ENCODE assay signal across 1 cellular context in genomic region chr6:37816599-37817375, GRCh38.
TF ChIP-seq lines count a peak whose summit lies in the region.

No MANE protein-coding gene starts in this region.

TF ChIP-seq in K562, 482 proteins besides CTCF, POLR2A, EP300 and RAD21 (continued from another document):
- TF ChIP-seq PBX2 (CRISPR knock-in tag; IDR thresholded peaks at IDR 0.05; ENCODE audit: low read depth) (no peak), PBX2 (tag; conservative IDR thresholded peaks at IDR 0.05; ENCODE audit: low read depth) (no peak), ADNP (tag; IDR thresholded peaks at IDR 0.05) (no peak), GTF2E2 (tag; IDR thresholded peaks at IDR 0.05) (no peak), TAL1 (IDR thresholded peaks at IDR 0.05) (no peak), POLR2AphosphoS5 (IDR thresholded peaks at IDR 0.05; ENCODE audit: control insufficient read depth, insufficient read depth, low read depth, low read length) (no peak), NCOR1 (IDR thresholded peaks at IDR 0.05) (no peak), ZNF740 (CRISPR knock-in tag; IDR thresholded peaks at IDR 0.05) (no peak), ZNF740 (tag; IDR thresholded peaks at IDR 0.05) (no peak), RBM14 (IDR thresholded peaks at IDR 0.05; ENCODE audit: borderline replicate concordance, insufficient read depth, low read depth, low read length) (no peak), TFE3 (CRISPR knock-in tag; IDR thresholded peaks at IDR 0.05) (no peak), SPI1 (IDR thresholded peaks at IDR 0.05; ENCODE audit: borderline replicate concordance, low read depth, low read length) (no peak), SRSF7 (optimal IDR thresholded peaks at IDR 0.05; ENCODE audit: low read depth, low read length) (no peak), DPF2 (IDR thresholded peaks at IDR 0.05) (no peak)
